Comparison of ENCODE assay signal across 37 cellular contexts in genomic region chr17:43728081-43728480, GRCh38. TPM values are rescaled to one million over a fixed set of nuclear protein-coding genes. Genes with fewer than 3 reads are reported as not detected.
"Had no signal": no experiment of that assay in that cellular context is flagged by ENCODE, and none has a peak within 500 bp of the region (broad histone marks: within the 10 kb centered on the region; RNA-seq: fewer than 3 reads in every experiment).

No MANE protein-coding gene starts in this region.

- H3K27me3 ChIP-seq: adrenal gland, ascending aorta, body of pancreas, brain microvascular endothelial cell, breast epithelium, cardiac muscle cell had no signal

- H3K9me3 ChIP-seq: adrenal gland, ascending aorta, body of pancreas, breast epithelium had no signal

- H3K4me1 ChIP-seq: ascending aorta, breast epithelium had no signal

- ATAC-seq: activated naive CD4-positive, alpha-beta T cell treated with anti-CD3 and anti-CD28 coated beads, Interleukin-2, amount 50 U/mL, for 72 hours; activated naive CD8-positive, alpha-beta T cell treated with anti-CD3 and anti-CD28 coated beads, Interleukin-2, amount 50 U/mL, for 24 hours; activated T-cell treated with anti-CD3 and anti-CD28 coated beads, Interleukin-2, amount 50 U/mL, for 4 hours; activated T-cell treated with anti-CD3 and anti-CD28 coated beads, Interleukin-2, amount 50 U/mL, for 72 hours; activated T-helper 17 cell treated with anti-CD3 and anti-CD28 coated beads, Interleukin-2, amount 50 U/mL, for 72 hours; body of pancreas had no signal

- H3K27ac ChIP-seq: adrenal gland, ascending aorta, body of pancreas, brain microvascular endothelial cell, breast epithelium, cardiac muscle cell had no signal

- DNase-seq: activated effector memory CD4-positive, alpha-beta T cell treated with anti-CD3 and anti-CD28 coated beads, Interleukin-2, amount 50 U/mL, for 16 hours; activated effector memory CD4-positive, alpha-beta T cell treated with Interleukin-2 at 50 U/mL for 16 hours; activated gamma-delta T cell; activated gamma-delta T cell treated with Interleukin-2 at 50 U/mL for 16 hours; activated naive CD4-positive, alpha-beta T cell; activated naive CD4-positive, alpha-beta T cell treated with anti-CD3 and anti-CD28 coated beads for 36 hours; activated naive CD4-positive, alpha-beta T cell treated with anti-CD3 and anti-CD28 coated beads, Interleukin-2, amount 10 ng/mL, durations not matched to agents 7 days and 5 days; activated naive CD4-positive, alpha-beta T cell treated with anti-CD3 and anti-CD28 coated beads, Interleukin-2, amount 50 U/mL, for 16 hours; activated naive CD4-positive, alpha-beta T cell treated with Interleukin-2 at 50 U/mL for 16 hours; activated naive CD8-positive, alpha-beta T cell treated with anti-CD3 and anti-CD28 coated beads for 36 hours; activated naive CD8-positive, alpha-beta T cell treated with anti-CD3 and anti-CD28 coated beads, Interleukin-2, amount 10 ng/mL, durations not matched to agents 7 days and 5 days; activated naive CD8-positive, alpha-beta T cell treated with anti-CD3 and anti-CD28 coated beads, Interleukin-2, amount 50 U/mL, for 24 hours; activated T-cell treated with anti-CD3 and anti-CD28 coated beads, Interleukin-2, amount 50 U/mL, for 4 hours; activated T-cell treated with anti-CD3 and anti-CD28 coated beads, Interleukin-2, amount 50 U/mL, for 48 hours; activated T-cell treated with anti-CD3 and anti-CD28 coated beads, Interleukin-2, amount 50 U/mL, for 72 hours; adrenal gland; amniotic stem cell; amygdala; anterior cingulate cortex; aorta; body of pancreas; brain microvascular endothelial cell; caudate nucleus; central memory CD4-positive, alpha-beta T cell; cerebellar nuclear complex had no signal

- H3K4me3 ChIP-seq: adrenal gland, ascending aorta, body of pancreas, breast epithelium, cardiac muscle cell had no signal

- H3K36me3 ChIP-seq: adrenal gland, ascending aorta, brain microvascular endothelial cell, breast epithelium, cardiac muscle cell had no signal

RNA-seq across cellular contexts. Expression of gene SOST, which starts 30.5 kb away (rescaled TPM):
- total RNA-seq: activated naive CD4-positive, alpha-beta T cell treated with anti-CD3 and anti-CD28 coated beads for 36 hours; activated naive CD4-positive, alpha-beta T cell treated with anti-CD3 and anti-CD28 coated beads, Interleukin-2, amount 50 U/mL, for 72 hours; activated naive CD8-positive, alpha-beta T cell treated with anti-CD3 and anti-CD28 coated beads for 36 hours; activated naive CD8-positive, alpha-beta T cell treated with anti-CD3 and anti-CD28 coated beads, Interleukin-2, amount 10 ng/mL, durations not matched to agents 7 days and 5 days; activated T-cell treated with anti-CD3 and anti-CD28 coated beads, Interleukin-2, amount 50 U/mL, for 4 hours; activated T-cell treated with anti-CD3 and anti-CD28 coated beads, Interleukin-2, amount 50 U/mL, for 72 hours; activated T-helper 1 cell treated with anti-CD3 and anti-CD28 coated beads, Interleukin-12 subunit alpha, Interleukin-12 subunit beta, Interleukin-2, Interleukin-4 antibody, amounts not matched to agents 30 ng/mL and 10 ng/mL and 1 ng/mL, durations not matched to agents 14 hours and 24 hours and 36 hours; activated T-helper 17 cell treated with anti-CD3 and anti-CD28 coated beads, Interleukin-2, amount 50 U/mL, for 72 hours; activated T-helper 2 cell treated with anti-CD3 and anti-CD28 coated beads, Interferon-gamma antibody, Interleukin-2, Interleukin-4, amounts not matched to agents 10 μg/mL and 5 μg/mL and 100 μg/mL, durations not matched to agents 14 hours and 24 hours and 36 hours; adrenal gland; astrocyte; body of pancreas; breast epithelium; bronchial epithelial cell; cerebellum; chondrocyte had no signal

RNA-seq across cellular contexts. Expression of gene CFAP97D1, which starts 52.2 kb away (rescaled TPM):
- total RNA-seq: activated naive CD4-positive, alpha-beta T cell treated with anti-CD3 and anti-CD28 coated beads for 36 hours; activated naive CD4-positive, alpha-beta T cell treated with anti-CD3 and anti-CD28 coated beads, Interleukin-2, amount 50 U/mL, for 72 hours; activated naive CD8-positive, alpha-beta T cell treated with anti-CD3 and anti-CD28 coated beads for 36 hours; activated naive CD8-positive, alpha-beta T cell treated with anti-CD3 and anti-CD28 coated beads, Interleukin-2, amount 10 ng/mL, durations not matched to agents 7 days and 5 days; activated T-cell treated with anti-CD3 and anti-CD28 coated beads, Interleukin-2, amount 50 U/mL, for 4 hours; activated T-cell treated with anti-CD3 and anti-CD28 coated beads, Interleukin-2, amount 50 U/mL, for 72 hours; activated T-helper 1 cell treated with anti-CD3 and anti-CD28 coated beads, Interleukin-12 subunit alpha, Interleukin-12 subunit beta, Interleukin-2, Interleukin-4 antibody, amounts not matched to agents 30 ng/mL and 10 ng/mL and 1 ng/mL, durations not matched to agents 14 hours and 24 hours and 36 hours; activated T-helper 17 cell treated with anti-CD3 and anti-CD28 coated beads, Interleukin-2, amount 50 U/mL, for 72 hours; activated T-helper 2 cell treated with anti-CD3 and anti-CD28 coated beads, Interferon-gamma antibody, Interleukin-2, Interleukin-4, amounts not matched to agents 10 μg/mL and 5 μg/mL and 100 μg/mL, durations not matched to agents 14 hours and 24 hours and 36 hours; aorta; ascending aorta; body of pancreas; bronchial epithelial cell; cardiac muscle cell; cardiac septum; cerebellum; chondrocyte had no signal
